In genomic region chr14:22919601-22919921, GRCh38 we compare ENCODE assay signal across 9 cellular contexts. TPM values are rescaled to one million over a fixed set of nuclear protein-coding genes. Genes with fewer than 3 reads are reported as not detected.
DNase-seq lines count a peak whose midpoint lies in the region; ATAC-seq, FAIRE-seq and TF ChIP-seq lines count a peak whose summit lies in the region.
"Had no signal": no experiment of that assay in that cellular context is flagged by ENCODE, and none has a peak within 500 bp of the region (broad histone marks: within the 10 kb centered on the region; RNA-seq: fewer than 3 reads in every experiment).

No MANE protein-coding gene starts in this region.

- peak overlapping the region; percentile 80 for H3K4me2 ChIP-seq in SK-N-SH

- 8% methylated on average over 9 of the region's 10 CpGs for WGBS in SK-N-SH (ENCODE audit: low lambda C conversion rate)
- 8 to 10% (median 9%) methylated on average over 10 of the region's 10 CpGs for WGBS in small intestine, 3 donors

- POLR2A ChIA-PET in SK-N-SH (lab: Yijun Ruan, JAX): interaction anchor here (0.6 to 3.2 kb wide), 9 partner anchors 10 to 135 kb away, joined by 3 to 15 read pairs (median 3); partner anchors contain the start of genes HAUS4, PRMT5 and REM2

- no peak for TF ChIP-seq RAD21 in SK-N-SH (IDR thresholded peaks at IDR 0.05; ENCODE audit: low read length)

- H2AFZ ChIP-seq in SK-N-SH (ENCODE audit: low read depth): peak overlapping the region; percentile 88

- CTCF ChIA-PET in activated CD8-positive, alpha-beta memory T cell treated with anti-CD3 and anti-CD28 coated beads, Interleukin-2, amount 10 ng/mL, durations not matched to agents 7 days and 5 days (lab: Charles Lee): interaction anchor here (1.1 to 8.1 kb wide), 11 partner anchors 10 to 138 kb away, joined by 4 to 68 read pairs (median 7); partner anchors contain the start of genes AJUBA, CDH24, LRP10 and MRPL52
- CTCF ChIA-PET in SK-N-SH (lab: Yijun Ruan, JAX): interaction anchor here (0.7 to 6.8 kb wide), 13 partner anchors 10 to 158 kb away, joined by 3 to 34 read pairs (median 5); partner anchors contain the start of gene PRMT5

- FAIRE-seq in small intestine (lab: Jason Lieb, UNC): no peak
- FAIRE-seq: bronchial epithelial cell had no signal

- peak overlapping the region; percentile 99 for H3K27ac Mint-ChIP-seq in activated CD8-positive, alpha-beta memory T cell treated with anti-CD3 and anti-CD28 coated beads, Interleukin-2, amount 10 ng/mL, durations not matched to agents 7 days and 5 days
- H3K27ac Mint-ChIP-seq in glutamatergic neuron (ENCODE audit: unreplicated experiment): peak overlapping the region; percentile 100

- H3K27me3 ChIP-seq in SK-N-SH (ENCODE audit: insufficient read depth) (no peaks in the 10 kb centered on the region), small intestine (ENCODE audit: control insufficient read depth in 2 of 2, insufficient read depth in 2 of 2, low read length in 2 of 2) (no peaks in the 10 kb centered on the region)

- no peaks in the 10 kb centered on the region for H3K27me3 Mint-ChIP-seq in activated CD8-positive, alpha-beta memory T cell treated with anti-CD3 and anti-CD28 coated beads, Interleukin-2, amount 10 ng/mL, durations not matched to agents 7 days and 5 days
- peaks cover 10% of the 10 kb centered on the region for H3K27me3 Mint-ChIP-seq in glutamatergic neuron (ENCODE audit: unreplicated experiment)

- H3K4me1 ChIP-seq in SK-N-SH (ENCODE audit: control insufficient read depth in 1 of 2, insufficient read depth in 2 of 2, low read depth in 1 of 2, low read length in 1 of 2) (peaks cover 0 to 9% of the 10 kb centered on the region in 2 experiments; a peak in 2 of 4 replicates), small intestine (ENCODE audit: control insufficient read depth in 2 of 2, insufficient read depth in 1 of 2, low read depth in 1 of 2, low read length in 1 of 2) (peaks cover 0 to 1% of the 10 kb centered on the region in 2 donors)

- H3F3A ChIP-seq in SK-N-SH (replicated peaks; ENCODE audit: insufficient read depth): peaks cover 19% of the 10 kb centered on the region

- H3K9me2 ChIP-seq in SK-N-SH: no peaks in the 10 kb centered on the region

- peak overlapping the region; percentile 34 to 37; a peak in 3 of 4 replicates for H3K4me3 ChIP-seq in SK-N-SH (ENCODE audit: low read depth in 2 of 2, low read length in 1 of 2)
- H3K4me3 ChIP-seq in small intestine (ENCODE audit: low read depth in 1 of 2, low read length in 2 of 2): peak overlapping the region in 1 of 2 donors; percentile 17

- peak; percentile 13 for ATAC-seq in activated CD8-positive, alpha-beta memory T cell treated with anti-CD3 and anti-CD28 coated beads, Interleukin-2, amount 10 ng/mL, durations not matched to agents 7 days and 5 days
- ATAC-seq in HG03039 (IDR thresholded peaks at IDR 0.05; ENCODE audit: unreplicated experiment): no peak

- peaks cover 22% of the 10 kb centered on the region for H3K4me1 Mint-ChIP-seq in activated CD8-positive, alpha-beta memory T cell treated with anti-CD3 and anti-CD28 coated beads, Interleukin-2, amount 10 ng/mL, durations not matched to agents 7 days and 5 days
- H3K4me1 Mint-ChIP-seq in glutamatergic neuron (ENCODE audit: low read depth, unreplicated experiment): peaks cover 4% of the 10 kb centered on the region

- no peak for TF ChIP-seq EP300 in SK-N-SH (IDR thresholded peaks at IDR 0.05; ENCODE audit: borderline replicate concordance in 1 of 2, low read depth in 1 of 2, low read length in 1 of 2)

- peaks cover 37% of the 10 kb centered on the region for H3K36me3 Mint-ChIP-seq in activated CD8-positive, alpha-beta memory T cell treated with anti-CD3 and anti-CD28 coated beads, Interleukin-2, amount 10 ng/mL, durations not matched to agents 7 days and 5 days
- no peaks in the 10 kb centered on the region for H3K36me3 Mint-ChIP-seq in glutamatergic neuron (ENCODE audit: unreplicated experiment)

- H3K9me3 ChIP-seq in SK-N-SH (no peaks in the 10 kb centered on the region), small intestine (ENCODE audit: control insufficient read depth, low read depth) (no peaks in the 10 kb centered on the region)

- peaks cover 38 to 43% of the 10 kb centered on the region in 2 experiments for H3K36me3 ChIP-seq in SK-N-SH (replicated peaks in 1 of 2; ENCODE audit: control insufficient read depth in 1 of 2, insufficient read depth in 2 of 2, low read length in 1 of 2)
- H3K36me3 ChIP-seq in small intestine (ENCODE audit: control insufficient read depth in 2 of 2, insufficient read depth in 2 of 2, low read length in 2 of 2): peaks cover 1 to 6% of the 10 kb centered on the region in 2 donors

- no peaks in the 10 kb centered on the region for H4K20me1 ChIP-seq in SK-N-SH (ENCODE audit: insufficient read depth)

- no peak for TF ChIP-seq CTCF in SK-N-SH (IDR thresholded peaks at IDR 0.05)
- TF ChIP-seq CTCF in glutamatergic neuron (IDR thresholded peaks at IDR 0.05; ENCODE audit: partially characterized antibody, unreplicated experiment): no peak

- H3K79me2 ChIP-seq in SK-N-SH (ENCODE audit: insufficient read depth): peaks cover 42% of the 10 kb centered on the region

- H3K4me3 Mint-ChIP-seq in activated CD8-positive, alpha-beta memory T cell treated with anti-CD3 and anti-CD28 coated beads, Interleukin-2, amount 10 ng/mL, durations not matched to agents 7 days and 5 days: peak overlapping the region; percentile 88
- H3K4me3 Mint-ChIP-seq in glutamatergic neuron (ENCODE audit: unreplicated experiment): peak overlapping the region; percentile 98

- no peaks in the 10 kb centered on the region for H3K9me3 Mint-ChIP-seq in activated CD8-positive, alpha-beta memory T cell treated with anti-CD3 and anti-CD28 coated beads, Interleukin-2, amount 10 ng/mL, durations not matched to agents 7 days and 5 days (ENCODE audit: low read depth)
- H3K9me3 Mint-ChIP-seq in glutamatergic neuron (ENCODE audit: unreplicated experiment): peaks cover 9% of the 10 kb centered on the region

- H3K27ac ChIP-seq in SK-N-SH (ENCODE audit: low read depth in 2 of 2, low read length in 1 of 2): peak overlapping the region; percentile 82 to 84
- H3K27ac ChIP-seq in small intestine (ENCODE audit: low read depth in 1 of 2, low read length in 1 of 2): peak overlapping the region; percentile 78 to 100

- peak overlapping the region; percentile 40 for H3K9ac ChIP-seq in SK-N-SH

- no peak for DNase-seq in activated CD8-positive, alpha-beta memory T cell treated with anti-CD3 and anti-CD28 coated beads, Interleukin-2, amount 10 ng/mL, durations not matched to agents 7 days and 5 days
- no peak for DNase-seq in activated CD8-positive, alpha-beta memory T cell treated with anti-CD3 and anti-CD28 coated beads for 24 hours
- DNase-seq in SK-N-SH (no peak), glutamatergic neuron (no peak), small intestine (no peak), activated gamma-delta T cell (lab: John Stamatoyannopoulos, UW) (no peak), COR-L47 (lab: John Stamatoyannopoulos, UW) (no peak)

TF ChIP-seq in SK-N-SH, 30 proteins besides CTCF, POLR2A, EP300 and RAD21 (continues in another document):
- TF ChIP-seq MAX (IDR thresholded peaks at IDR 0.05; ENCODE audit: low read depth) (no peak), MXI1 (IDR thresholded peaks at IDR 0.05; ENCODE audit: low read depth, low read length) (0 out of 2 replicates have a peak, but pooled peaks have one; percentile 21)

RNA-seq across cellular contexts. Expression of gene RBM23, which starts 0.6 kb away (rescaled TPM):
- total RNA-seq in activated CD8-positive, alpha-beta memory T cell treated with anti-CD3 and anti-CD28 coated beads, Interleukin-2, amount 10 ng/mL, durations not matched to agents 7 days and 5 days: 10 to 100 TPM; 82.9 to 96.7 TPM
- 52.4 and 65.5 TPM in 2 replicates for polyA plus RNA-seq in SK-N-SH (2012; rRNA removed)
- polyA plus RNA-seq in SK-N-SH (2012; cell fraction: cytosol; rRNA removed): 70.3 and 76.0 TPM in 2 replicates
- polyA plus RNA-seq in SK-N-SH (2012; cell fraction: nucleus; rRNA removed): 97.7 and 97.9 TPM in 2 replicates
- 70.9 TPM for total RNA-seq in glutamatergic neuron (ENCODE audit: unreplicated experiment)
- 10 to 100 TPM; 35.8 to 41.4 (median 36.7) TPM for polyA plus RNA-seq in small intestine

RNA-seq across cellular contexts. Expression of gene PRMT5, which starts 9.6 kb away (rescaled TPM):
- 10 to 100 TPM; 49.2 to 84.0 TPM for total RNA-seq in activated CD8-positive, alpha-beta memory T cell treated with anti-CD3 and anti-CD28 coated beads, Interleukin-2, amount 10 ng/mL, durations not matched to agents 7 days and 5 days
- 132 and 174 TPM in 2 replicates for polyA plus RNA-seq in SK-N-SH (2012; rRNA removed)
- polyA plus RNA-seq in SK-N-SH (2012; cell fraction: cytosol; rRNA removed): 103 and 123 TPM in 2 replicates
- 158 and 224 TPM in 2 replicates for polyA plus RNA-seq in SK-N-SH (2012; cell fraction: nucleus; rRNA removed)
- 54.6 TPM for total RNA-seq in glutamatergic neuron (ENCODE audit: unreplicated experiment)
- 10 to 100 TPM; 13.4 to 57.7 (median 15.1) TPM for polyA plus RNA-seq in small intestine

RNA-seq across cellular contexts. Expression of gene REM2, which starts 36.5 kb away (rescaled TPM):
- total RNA-seq in activated CD8-positive, alpha-beta memory T cell treated with anti-CD3 and anti-CD28 coated beads, Interleukin-2, amount 10 ng/mL, durations not matched to agents 7 days and 5 days: under 1 TPM; 0.26 to 0.93 TPM
- polyA plus RNA-seq in SK-N-SH (2012; rRNA removed) (0.26 and 0.36 TPM in 2 replicates), small intestine (1 to 10 TPM in 1 of 3 donors, under 1 TPM in 2; 0.45 to 1.1 (median 0.90) TPM)
- polyA plus RNA-seq in SK-N-SH (2012; cell fraction: cytosol; rRNA removed): 0.12 and 0.17 TPM in 2 replicates
- polyA plus RNA-seq in SK-N-SH (2012; cell fraction: nucleus; rRNA removed): 1.2 TPM in 2 replicates
- 73.2 TPM for total RNA-seq in glutamatergic neuron (ENCODE audit: unreplicated experiment)
- total RNA-seq: bronchial epithelial cell had no signal

RNA-seq across cellular contexts. Expression of gene HAUS4, which starts 37.3 kb away (rescaled TPM):
- 10 to 100 TPM; 57.0 to 77.9 TPM for total RNA-seq in activated CD8-positive, alpha-beta memory T cell treated with anti-CD3 and anti-CD28 coated beads, Interleukin-2, amount 10 ng/mL, durations not matched to agents 7 days and 5 days
- 25.0 and 27.3 TPM in 2 replicates for polyA plus RNA-seq in SK-N-SH (2012; rRNA removed)
- 20.8 and 25.7 TPM in 2 replicates for polyA plus RNA-seq in SK-N-SH (2012; cell fraction: cytosol; rRNA removed)
- 32.3 and 38.8 TPM in 2 replicates for polyA plus RNA-seq in SK-N-SH (2012; cell fraction: nucleus; rRNA removed)
- 9.7 TPM for total RNA-seq in glutamatergic neuron (ENCODE audit: unreplicated experiment)
- 10 to 100 TPM; 34.0 to 53.2 (median 49.5) TPM for polyA plus RNA-seq in small intestine

RNA-seq across cellular contexts. Expression of gene LRP10, which starts 48.0 kb away (rescaled TPM):
- total RNA-seq in activated CD8-positive, alpha-beta memory T cell treated with anti-CD3 and anti-CD28 coated beads, Interleukin-2, amount 10 ng/mL, durations not matched to agents 7 days and 5 days: 10 to 100 TPM; 59.0 to 60.1 TPM
- polyA plus RNA-seq in SK-N-SH (2012; rRNA removed) (87.8 and 117 TPM in 2 replicates), small intestine (10 to 100 TPM; 19.7 to 87.3 (median 28.4) TPM)
- 37.3 and 79.1 TPM in 2 replicates for polyA plus RNA-seq in SK-N-SH (2012; cell fraction: cytosol; rRNA removed)
- polyA plus RNA-seq in SK-N-SH (2012; cell fraction: nucleus; rRNA removed): 78.8 and 101 TPM in 2 replicates
- 15.1 TPM for total RNA-seq in glutamatergic neuron (ENCODE audit: unreplicated experiment)

Comparison
In these comparisons a context has a peak if more than half of its experiments do, and no peak if none do; other contexts are left out.
1. RNA of gene REM2, which starts 36.5 kb away (total RNA-seq): 73.2 TPM in glutamatergic neuron (single experiment); 0.26 to 0.93 TPM in activated CD8-positive, alpha-beta memory T cell treated with anti-CD3 and anti-CD28 coated beads, Interleukin-2, amount 10 ng/mL, durations not matched to agents 7 days and 5 days; every median in the first group is over 10 times any median in the second.